Comparison of ENCODE assay signal across 8 cellular contexts in genomic region chr14:66070542-66071319, GRCh38.
DNase-seq lines count a peak whose midpoint lies in the region; ATAC-seq and TF ChIP-seq lines count a peak whose summit lies in the region.

No MANE protein-coding gene starts in this region.

- peak in 10 of 14 donors; percentile 1 to 44 (median 26) for DNase-seq in C1 segment of cervical spinal cord (lab: John Stamatoyannopoulos, UW)
- DNase-seq in NCI-H69 (lab: John Stamatoyannopoulos, UW): peak; percentile 73
- peak; percentile 73 for DNase-seq in activated T-cell treated with anti-CD3 and anti-CD28 coated beads for 4 hours
- DNase-seq in fibroblast of pulmonary artery (ENCODE audit: low read depth): peak; percentile 32
- peak in 6 of 10 donors; percentile 40 to 81 (median 64) for DNase-seq in posterior cingulate gyrus

- TF ChIP-seq CTCF in fibroblast of pulmonary artery (IDR thresholded peaks at IDR 0.05; ENCODE audit: low read length, missing control alignments): peak; percentile 99

- ATAC-seq in GM21526 (IDR thresholded peaks at IDR 0.05; ENCODE audit: low FRiP score, unreplicated experiment) (peak; percentile 69), HG03025 (IDR thresholded peaks at IDR 0.05; ENCODE audit: low FRiP score, unreplicated experiment) (no peak), GM18909 (IDR thresholded peaks at IDR 0.05; ENCODE audit: poor library complexity, unreplicated experiment) (no peak)

- no peak overlapping the region for H3K4me3 ChIP-seq in fibroblast of pulmonary artery (replicated peaks; ENCODE audit: low read depth, low read length)

- intact Hi-C loops in posterior cingulate gyrus (cut with DNase I): loop anchor here (1.0 kb wide), 1 partner anchor 111 kb away; no protein-coding TSS in a partner anchor
